ENCODE assay signal across 20 cellular contexts in genomic region chr22:36303115-36303467, GRCh38. TPM values are rescaled to one million over a fixed set of nuclear protein-coding genes. Genes with fewer than 3 reads are reported as not detected.
DNase-seq lines count a peak whose midpoint lies in the region; ATAC-seq, FAIRE-seq and TF ChIP-seq lines count a peak whose summit lies in the region.
"Had no signal": no experiment of that assay in that cellular context is flagged by ENCODE, and none has a peak within 500 bp of the region (broad histone marks: within the 10 kb centered on the region; RNA-seq: fewer than 3 reads in every experiment).

No MANE protein-coding gene starts in this region.

- no peaks in the 10 kb centered on the region for H3K9me1 ChIP-seq in endothelial cell of umbilical vein (replicated peaks; ENCODE audit: control insufficient read depth, extremely low read depth, insufficient read depth, low read length)

- intact Hi-C loops in activated CD4-positive, alpha-beta memory T cell treated with anti-CD3 and anti-CD28 coated beads for 36 hours (cut with micrococcal nuclease), result no loop called here
- intact Hi-C loops in PC-3 (cut with micrococcal nuclease), result loop anchor here (5.0 kb wide), 1 partner anchor 84 kb away; the partner anchor contains the start of gene MYH9
- intact Hi-C loops in endothelial cell of umbilical vein (cut with micrococcal nuclease), result no loop called here
- intact Hi-C loops in prostate gland (cut with DNase I), result no loop called here

- H3K9me2 ChIP-seq in PC-3 (replicated peaks; ENCODE audit: low read length), result no peaks in the 10 kb centered on the region

- ATAC-seq in PC-3, result no peak
- no peak for ATAC-seq in HG02588 (IDR thresholded peaks at IDR 0.05; ENCODE audit: unreplicated experiment)
- ATAC-seq: activated CD8-positive, alpha-beta memory T cell treated with anti-CD3 and anti-CD28 coated beads, Interleukin-2, amount 10 ng/mL, durations not matched to agents 7 days and 5 days had no signal

- POLR2A ChIA-PET in activated CD4-positive, alpha-beta memory T cell treated with anti-CD3 and anti-CD28 coated beads for 36 hours (lab: Charles Lee), result no interaction called here
- POLR2A ChIA-PET in activated CD4-positive, alpha-beta memory T cell treated with anti-CD3 and anti-CD28 coated beads, Interleukin-2, amount 10 ng/mL, durations not matched to agents 7 days and 5 days (lab: Charles Lee), result interaction anchor here (0.6 to 3.3 kb wide), 8 partner anchors 8 to 191 kb away, joined by 3 to 13 read pairs (median 4); no protein-coding TSS in a partner anchor
- POLR2A ChIA-PET in PC-3 (lab: Charles Lee; ENCODE audit: unreplicated experiment) (no interaction called here), endothelial cell of umbilical vein (lab: Charles Lee) (interaction anchor here (0.7 kb wide), 1 partner anchor 29 kb away, joined by 5 read pairs; no protein-coding TSS in a partner anchor)

- peaks cover 71% of the 10 kb centered on the region for H3K36me3 Mint-ChIP-seq in activated CD4-positive, alpha-beta memory T cell treated with anti-CD3 and anti-CD28 coated beads for 36 hours
- peaks cover 90% of the 10 kb centered on the region for H3K36me3 Mint-ChIP-seq in activated CD4-positive, alpha-beta memory T cell treated with anti-CD3 and anti-CD28 coated beads, Interleukin-2, amount 10 ng/mL, durations not matched to agents 7 days and 5 days (ENCODE audit: low read depth)

- TF ChIP-seq CTCF in PC-3 (conservative IDR thresholded peaks at IDR 0.05; ENCODE audit: low read depth, low read length) (no peak), endothelial cell of umbilical vein (IDR thresholded peaks at IDR 0.05; ENCODE audit: extremely low read depth in 1 of 2, insufficient read depth in 1 of 2, low read depth in 1 of 2, low read length in 2 of 2) (no peak), prostate gland (IDR thresholded peaks at IDR 0.05) (no peak)

- peak overlapping the region; percentile 33 for H3K27ac Mint-ChIP-seq in activated CD4-positive, alpha-beta memory T cell treated with anti-CD3 and anti-CD28 coated beads for 36 hours
- no peak overlapping the region for H3K27ac Mint-ChIP-seq in activated CD4-positive, alpha-beta memory T cell treated with anti-CD3 and anti-CD28 coated beads, Interleukin-2, amount 10 ng/mL, durations not matched to agents 7 days and 5 days
- H3K27ac Mint-ChIP-seq: activated CD8-positive, alpha-beta memory T cell treated with anti-CD3 and anti-CD28 coated beads, Interleukin-2, amount 10 ng/mL, durations not matched to agents 7 days and 5 days had no signal

- no TSS peak for BruUV-seq in PC-3 (replicated peaks; lab: Mats Ljungman, UMichigan)
- BruUV-seq in endothelial cell of umbilical vein (replicated peaks; lab: Mats Ljungman, UMichigan), result no TSS peak

- no peaks in the 10 kb centered on the region for H3K27me3 Mint-ChIP-seq in activated CD4-positive, alpha-beta memory T cell treated with anti-CD3 and anti-CD28 coated beads for 36 hours
- no peaks in the 10 kb centered on the region for H3K27me3 Mint-ChIP-seq in activated CD4-positive, alpha-beta memory T cell treated with anti-CD3 and anti-CD28 coated beads, Interleukin-2, amount 10 ng/mL, durations not matched to agents 7 days and 5 days
- H3K27me3 Mint-ChIP-seq: activated CD8-positive, alpha-beta memory T cell treated with anti-CD3 and anti-CD28 coated beads, Interleukin-2, amount 10 ng/mL, durations not matched to agents 7 days and 5 days; central memory CD8-positive, alpha-beta T cell had no signal

- H4K20me1 ChIP-seq in PC-3 (ENCODE audit: low read length), result peaks cover 12% of the 10 kb centered on the region
- H4K20me1 ChIP-seq in endothelial cell of umbilical vein (replicated peaks; ENCODE audit: control insufficient read depth, extremely low read depth, insufficient read depth, low read length), result no peaks in the 10 kb centered on the region

- H2AFZ ChIP-seq in PC-3 (ENCODE audit: low read length) (no peak overlapping the region), endothelial cell of umbilical vein (ENCODE audit: low read depth, low read length) (no peak overlapping the region)

- no peak for DNase-seq in activated CD4-positive, alpha-beta memory T cell treated with anti-CD3 and anti-CD28 coated beads for 36 hours
- DNase-seq in activated CD4-positive, alpha-beta memory T cell treated with anti-CD3 and anti-CD28 coated beads, Interleukin-2, amount 10 ng/mL, durations not matched to agents 7 days and 5 days, result no peak
- no peak for DNase-seq in PC-3
- no peak for DNase-seq in endothelial cell of umbilical vein (ENCODE audit: low read depth, low spot score)
- no peak for DNase-seq in prostate gland (ENCODE audit: low spot score)
- no peak for DNase-seq in GDM1 (lab: John Stamatoyannopoulos, UW)
- no peak for DNase-seq in central memory CD4-positive, alpha-beta T cell
- DNase-seq: activated CD4-positive, CD25-positive, alpha-beta regulatory T cell treated with anti-CD3 and anti-CD28 coated beads, Interleukin-2, amount 50 U/mL, for 72 hours; activated CD8-positive, alpha-beta memory T cell treated with anti-CD3 and anti-CD28 coated beads, Interleukin-2, amount 10 ng/mL, durations not matched to agents 7 days and 5 days; DMS79; erythroblast; islet precursor cell; KG1; NCI-H146; NCI-H526; nucleus accumbens; stimulated activated CD4-positive, alpha-beta T cell treated with anti-CD3 and anti-CD28 coated beads, Interleukin-15, amount 100 ng/mL, for 24 hours had no signal

- H3K36me3 ChIP-seq in PC-3 (ENCODE audit: low read depth, low read length) (peaks cover 74% of the 10 kb centered on the region), endothelial cell of umbilical vein (ENCODE audit: control insufficient read depth in 2 of 2, extremely low read depth in 1 of 2, insufficient read depth in 2 of 2, low read length in 2 of 2) (peaks cover 84 to 90% of the 10 kb centered on the region in 2 experiments), prostate gland (peaks cover 60 to 78% of the 10 kb centered on the region in 2 donors)

- FAIRE-seq in endothelial cell of umbilical vein (lab: Jason Lieb, UNC), result no peak

- no peaks in the 10 kb centered on the region for H3K9me3 ChIP-seq in PC-3 (ENCODE audit: low read length)
- H3K9me3 ChIP-seq in endothelial cell of umbilical vein (replicated peaks; ENCODE audit: control insufficient read depth, insufficient read depth, low read length), result no peaks in the 10 kb centered on the region
- no peaks in the 10 kb centered on the region for H3K9me3 ChIP-seq in prostate gland

- dilution Hi-C loops in endothelial cell of umbilical vein (cut with MboI; ENCODE audit: extremely low pct_ligation_motif_present, low sequenced_read_pairs), result no loop called here

- CTCF ChIA-PET in activated CD4-positive, alpha-beta memory T cell treated with anti-CD3 and anti-CD28 coated beads for 36 hours (lab: Charles Lee), result interaction anchor here (1.1 to 6.3 kb wide), 7 partner anchors 11 to 209 kb away, joined by 3 to 142 read pairs (median 25); no protein-coding TSS in a partner anchor
- CTCF ChIA-PET in activated CD4-positive, alpha-beta memory T cell treated with anti-CD3 and anti-CD28 coated beads, Interleukin-2, amount 10 ng/mL, durations not matched to agents 7 days and 5 days (lab: Charles Lee), result interaction anchor here (3.0 to 3.9 kb wide), 2 partner anchors 10 to 166 kb away, joined by 16 to 43 read pairs; no protein-coding TSS in a partner anchor
- CTCF ChIA-PET in PC-3 (lab: Charles Lee) (no interaction called here), endothelial cell of umbilical vein (lab: Charles Lee) (interaction anchor here (1.9 to 5.6 kb wide), 2 partner anchors 167 to 184 kb away, joined by 7 to 68 read pairs; no protein-coding TSS in a partner anchor)

- peak overlapping the region; percentile 42 for H3K27ac ChIP-seq in PC-3 (ENCODE audit: low read length)
- H3K27ac ChIP-seq in endothelial cell of umbilical vein (ENCODE audit: insufficient read depth, low read depth, low read length), result no peak overlapping the region
- peak overlapping the region; percentile 63 to 71 for H3K27ac ChIP-seq in prostate gland

- TF ChIP-seq POLR2A in endothelial cell of umbilical vein (IDR thresholded peaks at IDR 0.05; ENCODE audit: low read depth, low read length), result no peak
- no peak for TF ChIP-seq POLR2A in prostate gland (IDR thresholded peaks at IDR 0.05)

- no peaks in the 10 kb centered on the region for H3K9me3 Mint-ChIP-seq in activated CD4-positive, alpha-beta memory T cell treated with anti-CD3 and anti-CD28 coated beads for 36 hours
- H3K9me3 Mint-ChIP-seq in activated CD4-positive, alpha-beta memory T cell treated with anti-CD3 and anti-CD28 coated beads, Interleukin-2, amount 10 ng/mL, durations not matched to agents 7 days and 5 days, result no peaks in the 10 kb centered on the region
- H3K9me3 Mint-ChIP-seq: central memory CD8-positive, alpha-beta T cell had no signal

- 78% methylated on average over 9 of the region's 9 CpGs for WGBS in prostate gland

- H3K4me1 ChIP-seq in PC-3 (ENCODE audit: insufficient read depth, low read length), result peaks cover 36% of the 10 kb centered on the region
- H3K4me1 ChIP-seq in endothelial cell of umbilical vein (ENCODE audit: control insufficient read depth, extremely low read depth, insufficient read depth, low read length), result peaks cover 10% of the 10 kb centered on the region
- H3K4me1 ChIP-seq in prostate gland (replicated peaks), result peaks cover 11% of the 10 kb centered on the region

- H3K4me2 ChIP-seq in PC-3 (ENCODE audit: low read length) (no peak overlapping the region), endothelial cell of umbilical vein (ENCODE audit: insufficient read depth, low read length) (no peak overlapping the region)

- H3K4me3 Mint-ChIP-seq in activated CD4-positive, alpha-beta memory T cell treated with anti-CD3 and anti-CD28 coated beads for 36 hours, result no peak overlapping the region
- no peak overlapping the region for H3K4me3 Mint-ChIP-seq in activated CD4-positive, alpha-beta memory T cell treated with anti-CD3 and anti-CD28 coated beads, Interleukin-2, amount 10 ng/mL, durations not matched to agents 7 days and 5 days
- H3K4me3 Mint-ChIP-seq: activated CD8-positive, alpha-beta memory T cell treated with anti-CD3 and anti-CD28 coated beads, Interleukin-2, amount 10 ng/mL, durations not matched to agents 7 days and 5 days; central memory CD8-positive, alpha-beta T cell had no signal

- H3K4me1 Mint-ChIP-seq in activated CD4-positive, alpha-beta memory T cell treated with anti-CD3 and anti-CD28 coated beads for 36 hours (ENCODE audit: low read depth), result peaks cover 8% of the 10 kb centered on the region
- H3K4me1 Mint-ChIP-seq in activated CD4-positive, alpha-beta memory T cell treated with anti-CD3 and anti-CD28 coated beads, Interleukin-2, amount 10 ng/mL, durations not matched to agents 7 days and 5 days, result peaks cover 14% of the 10 kb centered on the region

- H3K79me2 ChIP-seq in PC-3 (ENCODE audit: low read length), result no peaks in the 10 kb centered on the region
- H3K79me2 ChIP-seq in endothelial cell of umbilical vein (ENCODE audit: control insufficient read depth, insufficient read depth, low read length), result peaks cover 79% of the 10 kb centered on the region

- H3K9ac ChIP-seq in PC-3 (ENCODE audit: low read length), result no peak overlapping the region
- H3K9ac ChIP-seq in endothelial cell of umbilical vein (replicated peaks; ENCODE audit: extremely low read depth, insufficient read depth, low read length), result no peak overlapping the region

- no peaks in the 10 kb centered on the region for H3F3A ChIP-seq in PC-3 (ENCODE audit: low read length, unreplicated experiment)

- no peak overlapping the region for H3K4me3 ChIP-seq in PC-3 (ENCODE audit: low read length)
- H3K4me3 ChIP-seq in endothelial cell of umbilical vein (replicated peaks in 1 of 3; ENCODE audit: insufficient read depth in 1 of 3, low read depth in 1 of 3, low read length in 3 of 3), result no peak overlapping the region
- no peak overlapping the region for H3K4me3 ChIP-seq in prostate gland
- H3K4me3 ChIP-seq: lung had no signal

- H3K27me3 ChIP-seq in PC-3 (ENCODE audit: low read length) (no peaks in the 10 kb centered on the region), endothelial cell of umbilical vein (ENCODE audit: control insufficient read depth in 2 of 2, insufficient read depth in 2 of 2, low read length in 2 of 2) (no peaks in the 10 kb centered on the region), prostate gland (replicated peaks; ENCODE audit: insufficient read depth) (no peaks in the 10 kb centered on the region)

RNA-seq across cellular contexts. Expression of gene APOL1, which starts 50.2 kb away (rescaled TPM):
- 10 to 100 TPM; 44.7 to 46.3 TPM for total RNA-seq in activated CD4-positive, alpha-beta memory T cell treated with anti-CD3 and anti-CD28 coated beads for 36 hours
- total RNA-seq in activated CD4-positive, alpha-beta memory T cell treated with anti-CD3 and anti-CD28 coated beads, Interleukin-2, amount 10 ng/mL, durations not matched to agents 7 days and 5 days, result 10 to 100 TPM; 63.0 to 64.0 TPM
- 0.52 TPM in 1 of 2 replicates, not detected in the other for total RNA-seq in PC-3 (2014; rRNA removed)
- 9.3 and 14.1 TPM in 2 replicates for total RNA-seq in endothelial cell of umbilical vein
- 6.8 and 8.2 TPM in 2 replicates for polyA plus RNA-seq in endothelial cell of umbilical vein
- polyA plus RNA-seq in endothelial cell of umbilical vein (2011; cell fraction: cytosol; rRNA removed), result 9.1 and 9.8 TPM in 2 replicates
- polyA plus RNA-seq in endothelial cell of umbilical vein (2011; cell fraction: nucleus; rRNA removed), result 7.6 and 9.2 TPM in 2 replicates
- 9.8 and 11.8 TPM in 2 replicates for polyA plus RNA-seq in endothelial cell of umbilical vein (2012)
- polyA minus RNA-seq in endothelial cell of umbilical vein, result 13.5 and 14.4 TPM in 2 replicates
- polyA minus RNA-seq in endothelial cell of umbilical vein (2011; cell fraction: cytosol; rRNA and poly(A)+ RNA removed), result 1.2 TPM
- polyA minus RNA-seq in endothelial cell of umbilical vein (2011; cell fraction: nucleus; rRNA and poly(A)+ RNA removed), result 1.9 and 3.5 TPM in 2 replicates
- 10 to 100 TPM; 19.6 to 22.9 TPM for total RNA-seq in prostate gland

Comparison
In these comparisons a context has a peak if more than half of its experiments do, and no peak if none do; other contexts are left out.
1. POLR2A ChIA-PET loops: an anchor here in activated CD4-positive, alpha-beta memory T cell treated with anti-CD3 and anti-CD28 coated beads, Interleukin-2, amount 10 ng/mL, durations not matched to agents 7 days and 5 days (0.6 to 3.3 kb wide) and endothelial cell of umbilical vein (0.7 kb wide); none called in activated CD4-positive, alpha-beta memory T cell treated with anti-CD3 and anti-CD28 coated beads for 36 hours and PC-3.